Comparison of ENCODE assay signal across 17 cellular contexts in the genomic region with DNA sequence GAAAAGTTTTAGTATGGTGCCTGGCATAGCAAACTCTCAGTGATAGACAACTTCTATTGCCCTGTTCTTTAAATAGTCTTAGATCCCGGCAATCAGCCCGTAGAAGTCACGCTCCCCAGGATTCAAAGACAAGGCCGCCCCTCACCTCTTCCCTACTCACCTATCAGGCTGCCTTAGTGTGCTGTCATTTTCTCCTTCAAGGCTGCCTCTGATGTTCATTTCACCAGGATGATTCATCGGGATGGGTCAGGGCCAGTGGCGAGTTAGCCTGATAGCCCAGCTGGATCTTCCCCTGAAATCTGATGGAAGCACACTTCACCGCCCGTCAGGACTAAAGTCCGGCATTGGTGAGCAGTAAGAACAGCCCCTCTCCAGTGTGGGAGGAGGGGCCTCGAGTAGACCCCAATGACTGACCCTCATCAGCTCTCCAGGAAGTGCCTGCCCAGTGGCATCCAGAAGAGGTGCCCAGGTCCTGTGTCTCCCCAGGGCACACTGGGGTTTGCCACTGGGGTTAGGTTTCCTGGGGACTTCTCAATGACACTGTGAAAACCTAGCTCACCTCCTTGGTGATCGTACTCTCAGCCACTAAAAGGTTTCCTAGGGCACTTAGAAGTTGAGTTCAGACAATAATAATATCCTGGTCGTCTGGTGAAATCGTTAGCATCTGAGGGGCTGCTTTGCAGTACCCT. TPM values are rescaled to one million over a fixed set of nuclear protein-coding genes. Genes with fewer than 3 reads are reported as not detected.
DNase-seq lines count a peak whose midpoint lies in the region; ATAC-seq, FAIRE-seq and TF ChIP-seq lines count a peak whose summit lies in the region.
"Had no signal": no experiment of that assay in that cellular context is flagged by ENCODE, and none has a peak within 500 bp of the region (broad histone marks: within the 10 kb centered on the region; RNA-seq: fewer than 3 reads in every experiment).

No MANE protein-coding gene starts in this region.

- H3K4me3 ChIP-seq in fibroblast of villous mesenchyme (ENCODE audit: low read depth, low read length) (no peak overlapping the region), small intestine (ENCODE audit: low read depth in 1 of 2, low read length in 2 of 2) (no peak overlapping the region)
- H3K4me3 ChIP-seq: vagina had no signal

- DNase-seq in EH (ENCODE audit: low read depth), result peak; percentile 70
- DNase-seq in NCI-H226, result peak; percentile 78
- peak; percentile 25 for DNase-seq in fibroblast of villous mesenchyme (ENCODE audit: low read depth)
- DNase-seq in natural killer cell treated with Interleukin-12 subunit alpha and Interleukin-12 subunit beta and Interleukin-15 and Interleukin-18, amount 100 ng/mL, for 72 hours (ENCODE audit: low spot score), result no peak
- DNase-seq in small intestine, result no peak
- DNase-seq: activated CD4-positive, alpha-beta T cell treated with anti-CD3 and anti-CD28 coated beads, Interleukin-2, amount 50 U/mL, for 4 hours; activated effector memory CD4-positive, alpha-beta T cell treated with Interleukin-2 at 50 U/mL for 16 hours; AML-193; central memory CD4-positive, alpha-beta T cell; DND-41; stimulated activated CD4-positive, alpha-beta T cell treated with anti-CD3 and anti-CD28 coated beads, Interleukin-15, amount 100 ng/mL, for 24 hours; stimulated activated CD8-positive, alpha-beta memory T cell treated with anti-CD3 and anti-CD28 coated beads, Interleukin-4, amount 100 ng/mL, for 48 hours had no signal

- peak overlapping the region in 1 of 2 donors; percentile 24 for H3K27ac ChIP-seq in small intestine (ENCODE audit: low read depth in 1 of 2, low read length in 1 of 2)
- H3K27ac ChIP-seq: vagina had no signal

- peaks cover 0 to 6% of the 10 kb centered on the region in 2 donors for H3K4me1 ChIP-seq in small intestine (ENCODE audit: control insufficient read depth in 2 of 2, insufficient read depth in 1 of 2, low read depth in 1 of 2, low read length in 1 of 2)

- H3K9me3 ChIP-seq in small intestine (ENCODE audit: control insufficient read depth, low read depth), result no peaks in the 10 kb centered on the region
- H3K9me3 ChIP-seq: vagina had no signal

- WGBS in small intestine, 3 donors, result 78 to 83% (median 81%) methylated on average over 13 of the region's 13 CpGs

- peaks cover 54% of the 10 kb centered on the region for H3K4me1 Mint-ChIP-seq in nephron
- peaks cover 0 to 6% of the 10 kb centered on the region in 2 donors for H3K4me1 Mint-ChIP-seq in natural killer cell treated with Interleukin-12 subunit alpha and Interleukin-12 subunit beta and Interleukin-15 and Interleukin-18, amount 100 ng/mL, for 72 hours (ENCODE audit: low read depth in 2 of 2)

- no peaks in the 10 kb centered on the region for H3K36me3 Mint-ChIP-seq in nephron (ENCODE audit: low read depth)
- H3K36me3 Mint-ChIP-seq in natural killer cell treated with Interleukin-12 subunit alpha and Interleukin-12 subunit beta and Interleukin-15 and Interleukin-18, amount 100 ng/mL, for 72 hours, result no peaks in the 10 kb centered on the region

- FAIRE-seq in small intestine (lab: Jason Lieb, UNC), result no peak
- FAIRE-seq: GM18507 had no signal

- H3K27me3 Mint-ChIP-seq in nephron (ENCODE audit: low read depth), result peaks cover 8% of the 10 kb centered on the region
- H3K27me3 Mint-ChIP-seq in natural killer cell treated with Interleukin-12 subunit alpha and Interleukin-12 subunit beta and Interleukin-15 and Interleukin-18, amount 100 ng/mL, for 72 hours, result peaks cover 0 to 2% of the 10 kb centered on the region in 2 donors

- no peaks in the 10 kb centered on the region for H3K36me3 ChIP-seq in small intestine (ENCODE audit: control insufficient read depth in 2 of 2, insufficient read depth in 2 of 2, low read length in 2 of 2)
- H3K36me3 ChIP-seq: vagina had no signal

- H3K4me3 Mint-ChIP-seq in nephron, result no peak overlapping the region
- H3K4me3 Mint-ChIP-seq in natural killer cell treated with Interleukin-12 subunit alpha and Interleukin-12 subunit beta and Interleukin-15 and Interleukin-18, amount 100 ng/mL, for 72 hours, result no peak overlapping the region

- no peak for ATAC-seq in natural killer cell treated with Interleukin-12 subunit alpha and Interleukin-12 subunit beta and Interleukin-15 and Interleukin-18, amount 100 ng/mL, for 72 hours
- no peak for ATAC-seq in GM21576 (IDR thresholded peaks at IDR 0.05; ENCODE audit: unreplicated experiment)
- ATAC-seq in GM21367 (IDR thresholded peaks at IDR 0.05; ENCODE audit: unreplicated experiment), result no peak

- TF ChIP-seq CTCF in fibroblast of villous mesenchyme (IDR thresholded peaks at IDR 0.05; ENCODE audit: insufficient read depth, low read depth, low read length), result no peak
- no peak for TF ChIP-seq CTCF in nephron (IDR thresholded peaks at IDR 0.05; ENCODE audit: unreplicated experiment in 3 of 3)

- no peaks in the 10 kb centered on the region for H3K9me3 Mint-ChIP-seq in nephron
- H3K9me3 Mint-ChIP-seq in natural killer cell treated with Interleukin-12 subunit alpha and Interleukin-12 subunit beta and Interleukin-15 and Interleukin-18, amount 100 ng/mL, for 72 hours, result no peaks in the 10 kb centered on the region

- no peaks in the 10 kb centered on the region for H3K27me3 ChIP-seq in small intestine (ENCODE audit: control insufficient read depth in 2 of 2, insufficient read depth in 2 of 2, low read length in 2 of 2)
- H3K27me3 ChIP-seq: vagina had no signal

- H3K27ac Mint-ChIP-seq in nephron, result peak overlapping the region in 2 of 3 experiments; percentile 28 to 50
- no peak overlapping the region for H3K27ac Mint-ChIP-seq in natural killer cell treated with Interleukin-12 subunit alpha and Interleukin-12 subunit beta and Interleukin-15 and Interleukin-18, amount 100 ng/mL, for 72 hours

RNA-seq across cellular contexts. Expression of a gene that starts 37.5 kb away (rescaled TPM):
- total RNA-seq in fibroblast of villous mesenchyme, result 2,255 and 2,551 TPM in 2 replicates
- 10 to 100 TPM in 1 of 2 donors, 1 to 10 TPM in 1; 7.0 to 12.1 TPM for total RNA-seq in natural killer cell treated with Interleukin-12 subunit alpha and Interleukin-12 subunit beta and Interleukin-15 and Interleukin-18, amount 100 ng/mL, for 72 hours
- polyA plus RNA-seq in small intestine, result 100 to 1,000 TPM; 353 to 542 (median 411) TPM

RNA-seq across cellular contexts. Expression of a gene that starts 41.6 kb away (rescaled TPM):
- total RNA-seq in fibroblast of villous mesenchyme, result 31.6 and 63.5 TPM in 2 replicates
- total RNA-seq in natural killer cell treated with Interleukin-12 subunit alpha and Interleukin-12 subunit beta and Interleukin-15 and Interleukin-18, amount 100 ng/mL, for 72 hours, result 10 to 100 TPM; 16.7 to 43.6 TPM
- polyA plus RNA-seq in small intestine, result 10 to 100 TPM; 13.9 to 26.7 (median 26.2) TPM

Comparison
In these comparisons a context has a peak if more than half of its experiments do, and no peak if none do; other contexts are left out.
1. DNase-seq: peak in EH (single experiment), NCI-H226 (single experiment) and fibroblast of villous mesenchyme (single experiment); none in natural killer cell treated with Interleukin-12 subunit alpha and Interleukin-12 subunit beta and Interleukin-15 and Interleukin-18, amount 100 ng/mL, for 72 hours (single experiment) and small intestine (single experiment).
2. H3K27ac Mint-ChIP-seq: peak in nephron (2 of 3); none in natural killer cell treated with Interleukin-12 subunit alpha and Interleukin-12 subunit beta and Interleukin-15 and Interleukin-18, amount 100 ng/mL, for 72 hours (0 of 2).
3. RNA of a gene that starts 37.5 kb away (total RNA-seq): 2,255 to 2,551 TPM in fibroblast of villous mesenchyme; 7.0 to 12.1 TPM in natural killer cell treated with Interleukin-12 subunit alpha and Interleukin-12 subunit beta and Interleukin-15 and Interleukin-18, amount 100 ng/mL, for 72 hours; every median in the first group is over 100 times any median in the second.